In genomic region chr6:17417817-17418216, GRCh38 we compare ENCODE assay signal across 10 cellular contexts. TPM values are rescaled to one million over a fixed set of nuclear protein-coding genes. Genes with fewer than 3 reads are reported as not detected.
DNase-seq lines count a peak whose midpoint lies in the region; ATAC-seq and FAIRE-seq lines count a peak whose summit lies in the region.
"Had no signal": no experiment of that assay in that cellular context is flagged by ENCODE, and none has a peak within 500 bp of the region (broad histone marks: within the 10 kb centered on the region; RNA-seq: fewer than 3 reads in every experiment).

No MANE protein-coding gene starts in this region.

- DNase-seq in 8988T (peak; percentile 39), HTR-8/SVneo (ENCODE audit: insufficient read length, low spot score) (peak; percentile 86), left kidney (ENCODE audit: low read depth, low spot score) (peak; percentile 15), anterior cingulate cortex (lab: John Stamatoyannopoulos, UW) (no peak), cerebellar nuclear complex (lab: John Stamatoyannopoulos, UW) (no peak)
- no peak for DNase-seq in stimulated activated CD4-positive, alpha-beta T cell treated with anti-CD3 and anti-CD28 coated beads, Interleukin-2, amount 100 ng/mL, for 24 hours

- peak; percentile 49 for FAIRE-seq in HTR-8/SVneo (lab: Jason Lieb, UNC)
- FAIRE-seq: K562 had no signal

- peak overlapping the region; percentile 24 for H3K27ac ChIP-seq in cingulate gyrus (ENCODE audit: low read depth, low read length)

- ATAC-seq in esophagus mucosa: no peak
- ATAC-seq: K562 had no signal

RNA-seq across cellular contexts. Expression of gene CAP2, which starts 24.4 kb away (rescaled TPM):
- 3.0 TPM for total RNA-seq in esophagus mucosa
- total RNA-seq: B cell, K562 had no signal

Comparison
In these comparisons a context has a peak if more than half of its experiments do, and no peak if none do; other contexts are left out.
1. DNase-seq: peak in 8988T (single experiment), HTR-8/SVneo (single experiment) and left kidney (single experiment); none in anterior cingulate cortex (0 of 58), cerebellar nuclear complex (0 of 2) and stimulated activated CD4-positive, alpha-beta T cell treated with anti-CD3 and anti-CD28 coated beads, Interleukin-2, amount 100 ng/mL, for 24 hours (0 of 2).